In the genomic region with DNA sequence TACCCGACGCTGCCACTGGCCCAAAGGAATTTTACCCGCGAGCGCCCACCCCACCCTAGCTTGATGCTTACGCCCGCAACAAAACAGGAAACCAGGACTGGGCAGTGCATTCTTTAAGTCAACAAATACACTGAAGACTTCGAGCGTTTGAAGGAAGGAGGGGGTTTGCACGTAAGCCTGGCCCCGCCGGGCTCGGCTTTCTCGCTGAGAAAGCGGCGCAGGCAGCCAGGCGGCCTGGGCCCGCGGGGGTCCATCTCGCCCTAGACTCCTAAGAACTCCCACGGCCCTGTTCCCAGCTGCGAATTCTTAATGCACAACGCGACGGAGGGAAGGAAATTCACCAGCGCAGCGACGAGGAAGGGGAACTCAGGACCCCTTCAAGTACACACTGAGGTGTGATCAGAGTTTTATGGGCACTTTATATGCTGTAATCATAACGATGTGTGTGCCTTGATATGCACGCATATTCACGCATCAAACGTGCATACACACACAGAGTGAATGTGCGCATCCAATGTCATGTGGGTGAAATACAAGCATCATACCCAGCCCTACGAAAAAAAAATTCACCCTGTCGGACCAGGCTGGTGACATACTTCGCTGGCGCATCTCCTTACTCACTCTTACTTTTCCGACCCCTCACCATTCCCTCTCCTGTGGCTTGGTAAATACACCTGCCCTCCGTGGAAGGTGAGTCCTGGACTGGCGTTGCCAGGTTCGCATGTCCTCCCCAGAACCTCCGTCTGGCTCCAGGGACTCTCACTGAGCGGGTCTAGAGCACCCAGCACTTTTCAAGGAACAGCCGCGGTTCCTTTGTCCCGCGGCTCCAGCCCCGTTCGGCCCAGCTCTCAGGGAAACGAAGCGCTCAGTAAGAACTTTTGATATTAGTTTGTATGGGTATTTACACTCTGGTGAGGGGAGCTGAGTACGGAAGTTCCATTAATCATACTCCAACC, we compare ENCODE assay signal across 12 cellular contexts. TPM values are rescaled to one million over a fixed set of nuclear protein-coding genes. Genes with fewer than 3 reads are reported as not detected.
DNase-seq lines count a peak whose midpoint lies in the region; ATAC-seq and TF ChIP-seq lines count a peak whose summit lies in the region.
"Had no signal": no experiment of that assay in that cellular context is flagged by ENCODE, and none has a peak within 500 bp of the region (broad histone marks: within the 10 kb centered on the region; RNA-seq: fewer than 3 reads in every experiment).

No MANE protein-coding gene starts in this region.

- no peak for ATAC-seq in HG03342 (IDR thresholded peaks at IDR 0.05; ENCODE audit: unreplicated experiment)
- no peak for ATAC-seq in GM21367 (IDR thresholded peaks at IDR 0.05; ENCODE audit: unreplicated experiment)

- H3K4me3 ChIP-seq in CD8-positive, alpha-beta memory T cell (ENCODE audit: low read length): no peak overlapping the region
- H3K4me3 ChIP-seq in foreskin fibroblast (ENCODE audit: low read depth in 1 of 2, low read length in 2 of 2) (peak overlapping the region; percentile 32 to 41), rectal smooth muscle tissue (ENCODE audit: low read length) (peak overlapping the region; percentile 57)

- H3K36me3 ChIP-seq in CD8-positive, alpha-beta memory T cell (ENCODE audit: insufficient read depth, low read length): no peaks in the 10 kb centered on the region
- H3K36me3 ChIP-seq in rectal smooth muscle tissue (ENCODE audit: control insufficient read depth, insufficient read depth, low read length): no peaks in the 10 kb centered on the region

- peaks cover 17% of the 10 kb centered on the region for H3K4me1 ChIP-seq in CD8-positive, alpha-beta memory T cell (ENCODE audit: insufficient read depth, low read length)
- H3K4me1 ChIP-seq in rectal smooth muscle tissue (ENCODE audit: control insufficient read depth, insufficient read depth, low read length): no peaks in the 10 kb centered on the region

- H3K27ac ChIP-seq in CD8-positive, alpha-beta memory T cell (ENCODE audit: low read depth, low read length): no peak overlapping the region
- H3K27ac ChIP-seq in rectal smooth muscle tissue (ENCODE audit: low read depth, low read length): no peak overlapping the region

- in situ Hi-C loops in KBM-7 (cut with MboI; ENCODE audit: low pct_unique_long_range_greater_than_20kb, low sequenced_read_pairs): no loop called here

- H3K27me3 Mint-ChIP-seq in CD8-positive, alpha-beta memory T cell: peaks cover 86 to 96% of the 10 kb centered on the region in 2 donors

- POLR2A ChIA-PET in CD8-positive, alpha-beta memory T cell (lab: Charles Lee): interaction anchor here (1.1 kb wide), 1 partner anchor 348 kb away, joined by 4 read pairs; no protein-coding TSS in a partner anchor

- TF ChIP-seq CTCF in foreskin fibroblast (IDR thresholded peaks at IDR 0.05; ENCODE audit: low read depth, low read length): no peak

- DNase-seq in CD8-positive, alpha-beta memory T cell: no peak
- DNase-seq in KBM-7 (peak; percentile 61), foreskin fibroblast (no peak), NOMO-1 treated with dmso at 0.1 percent for 144 hours (lab: John Stamatoyannopoulos, UW; ENCODE audit: unreplicated experiment) (no peak), MV-4-11 (lab: John Stamatoyannopoulos, UW) (no peak)
- DNase-seq: NCI-H1930 had no signal

- H3K4me1 Mint-ChIP-seq in CD8-positive, alpha-beta memory T cell: peaks cover 34 to 42% (median 39%) of the 10 kb centered on the region in 3 donors

- H3K9me3 ChIP-seq in CD8-positive, alpha-beta memory T cell (ENCODE audit: low read length): no peaks in the 10 kb centered on the region

- peak overlapping the region in 5 of 7 donors; percentile 14 to 56 (median 34) for H3K4me3 Mint-ChIP-seq in CD8-positive, alpha-beta memory T cell

- peaks cover 0 to 10% (median 0%) of the 10 kb centered on the region in 5 donors for H3K9me3 Mint-ChIP-seq in CD8-positive, alpha-beta memory T cell

- no peaks in the 10 kb centered on the region for H3K36me3 Mint-ChIP-seq in CD8-positive, alpha-beta memory T cell

- peaks cover 86% of the 10 kb centered on the region for H3K27me3 ChIP-seq in CD8-positive, alpha-beta memory T cell (ENCODE audit: insufficient read depth, low read length, poor library complexity, severe bottlenecking)
- H3K27me3 ChIP-seq in rectal smooth muscle tissue (ENCODE audit: control insufficient read depth, insufficient read depth, low read length): peaks cover 28% of the 10 kb centered on the region

- peak overlapping the region; percentile 54 for H3K9ac ChIP-seq in rectal smooth muscle tissue (ENCODE audit: low read length)

- H3K27ac Mint-ChIP-seq in CD8-positive, alpha-beta memory T cell: peak overlapping the region in 3 of 8 donors; percentile 22 to 52 (median 38)

- CTCF ChIA-PET in CD8-positive, alpha-beta memory T cell (lab: Charles Lee): interaction anchor here (1.2 to 2.9 kb wide), 3 partner anchors 10 to 21 kb away, joined by 3 to 9 read pairs (median 4); partner anchors contain the start of gene HOXA11

RNA-seq across cellular contexts. Expression of gene HOXA13, which starts 5.7 kb away (rescaled TPM):
- not detected for total RNA-seq in CD8-positive, alpha-beta memory T cell
- not detected for polyA plus RNA-seq in CD8-positive, alpha-beta memory T cell
- total RNA-seq: temporal lobe had no signal

RNA-seq across cellular contexts. Expression of gene HOXA11, which starts 20.6 kb away (rescaled TPM):
- not detected for total RNA-seq in CD8-positive, alpha-beta memory T cell
- polyA plus RNA-seq in CD8-positive, alpha-beta memory T cell: not detected
- total RNA-seq: mononuclear cell, OCI-LY7, temporal lobe had no signal

RNA-seq across cellular contexts. Expression of gene HOXA10, which starts 31.5 kb away (rescaled TPM):
- not detected for total RNA-seq in CD8-positive, alpha-beta memory T cell
- 0.09 TPM for polyA plus RNA-seq in CD8-positive, alpha-beta memory T cell
- total RNA-seq: OCI-LY7, temporal lobe had no signal

RNA-seq across cellular contexts. Expression of gene EVX1, which starts 37.0 kb away (rescaled TPM):
- total RNA-seq in CD8-positive, alpha-beta memory T cell: not detected
- polyA plus RNA-seq in CD8-positive, alpha-beta memory T cell: not detected
- total RNA-seq: mononuclear cell, OCI-LY7, temporal lobe had no signal

RNA-seq across cellular contexts. Expression of gene HOXA9, which starts 40.3 kb away (rescaled TPM):
- total RNA-seq in CD8-positive, alpha-beta memory T cell: not detected
- polyA plus RNA-seq in CD8-positive, alpha-beta memory T cell: not detected
- total RNA-seq: OCI-LY7 had no signal
